Comparison of ENCODE assay signal across 13 cellular contexts in the genomic region with DNA sequence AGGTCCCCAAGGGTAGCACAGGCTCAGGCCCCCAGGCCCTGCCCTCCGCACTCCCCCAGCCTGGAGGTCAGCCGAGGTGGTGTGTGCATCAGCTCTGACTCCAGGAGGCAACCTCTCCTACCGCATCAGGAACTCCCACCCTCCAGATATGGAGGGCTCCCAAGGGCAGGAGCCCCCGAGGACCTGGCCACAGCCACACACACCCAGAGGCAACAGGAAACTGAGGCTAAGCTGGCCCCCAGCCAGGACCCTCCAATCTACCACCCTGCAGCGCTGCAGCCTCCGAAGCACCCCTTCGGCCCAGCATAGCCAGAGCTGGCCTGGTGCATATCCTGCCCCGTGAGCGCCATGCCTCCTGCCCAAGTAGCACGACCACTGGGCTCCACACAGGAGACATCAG.
A peak's percentile ranks its signal among the peaks of the same experiment; 100 is the strongest.
DNase-seq lines count a peak whose midpoint lies in the region; ATAC-seq and TF ChIP-seq lines count a peak whose summit lies in the region.
"Had no signal": no experiment of that assay in that cellular context is flagged by ENCODE, and none has a peak within 500 bp of the region (broad histone marks: within the 10 kb centered on the region; RNA-seq: fewer than 3 reads in every experiment).

No MANE protein-coding gene starts in this region.

- H3K9me3 Mint-ChIP-seq in immature natural killer cell (no peaks in the 10 kb centered on the region), glutamatergic neuron (ENCODE audit: unreplicated experiment) (peaks cover 12% of the 10 kb centered on the region)
- no peaks in the 10 kb centered on the region for H3K9me3 Mint-ChIP-seq in activated naive CD4-positive, alpha-beta T cell treated with anti-CD3 and anti-CD28 coated beads, Interleukin-2, amount 10 ng/mL, durations not matched to agents 7 days and 5 days

- no peak overlapping the region for H2AFZ ChIP-seq in osteoblast (ENCODE audit: low read length)

- no peak overlapping the region for H3K27ac ChIP-seq in BLaER1 treated with 17β-estradiol and CSF1 and Interleukin-3, amounts not matched to agents 10 nM and 100 nM
- no peak overlapping the region for H3K27ac ChIP-seq in RWPE2 (ENCODE audit: poor library complexity, severe bottlenecking)
- H3K27ac ChIP-seq in osteoblast (ENCODE audit: low read depth, low read length), result no peak overlapping the region

- H3K4me3 Mint-ChIP-seq in immature natural killer cell, result peak overlapping the region in 4 of 5 donors; percentile 65 to 83 (median 68)
- H3K4me3 Mint-ChIP-seq in glutamatergic neuron (ENCODE audit: unreplicated experiment), result no peak overlapping the region
- H3K4me3 Mint-ChIP-seq in activated naive CD4-positive, alpha-beta T cell treated with anti-CD3 and anti-CD28 coated beads, Interleukin-2, amount 10 ng/mL, durations not matched to agents 7 days and 5 days, result no peak overlapping the region
- H3K4me3 Mint-ChIP-seq: CD4-positive, alpha-beta memory T cell had no signal

- H3K4me2 ChIP-seq in BLaER1 treated with 17β-estradiol and CSF1 and Interleukin-3, amounts not matched to agents 10 nM and 100 nM, result peak overlapping the region in 10 of 11 experiments; percentile 12 to 89 (median 78); a peak in 18 of 22 replicates
- no peak overlapping the region for H3K4me2 ChIP-seq in osteoblast (ENCODE audit: insufficient read depth, low read length)

- peaks cover 0 to 5% (median 0%) of the 10 kb centered on the region in 11 experiments; a peak in 1 of 22 replicates for H4K20me1 ChIP-seq in BLaER1 treated with 17β-estradiol and CSF1 and Interleukin-3, amounts not matched to agents 10 nM and 100 nM
- no peaks in the 10 kb centered on the region for H4K20me1 ChIP-seq in osteoblast (ENCODE audit: insufficient read depth, low read length)

- H3K36me3 ChIP-seq in BLaER1 treated with 17β-estradiol and CSF1 and Interleukin-3, amounts not matched to agents 10 nM and 100 nM, result no peaks in the 10 kb centered on the region
- H3K36me3 ChIP-seq in RWPE2 (ENCODE audit: low read depth) (no peaks in the 10 kb centered on the region), osteoblast (ENCODE audit: insufficient read depth, low read length) (no peaks in the 10 kb centered on the region)

- H3K27me3 ChIP-seq in BLaER1 treated with 17β-estradiol and CSF1 and Interleukin-3, amounts not matched to agents 10 nM and 100 nM, result peaks cover 0 to 13% (median 0%) of the 10 kb centered on the region in 11 experiments; a peak in 3 of 22 replicates
- H3K27me3 ChIP-seq in RWPE2 (ENCODE audit: insufficient read depth, poor library complexity, severe bottlenecking) (no peaks in the 10 kb centered on the region), osteoblast (ENCODE audit: insufficient read depth, low read length) (peaks cover 7% of the 10 kb centered on the region)

- ATAC-seq in RWPE2 (ENCODE audit: low read depth), result no peak

- H3K4me1 Mint-ChIP-seq in immature natural killer cell (peaks cover 60 to 62% of the 10 kb centered on the region in 2 donors), glutamatergic neuron (ENCODE audit: low read depth, unreplicated experiment) (no peaks in the 10 kb centered on the region)
- peaks cover 2% of the 10 kb centered on the region for H3K4me1 Mint-ChIP-seq in activated naive CD4-positive, alpha-beta T cell treated with anti-CD3 and anti-CD28 coated beads, Interleukin-2, amount 10 ng/mL, durations not matched to agents 7 days and 5 days

- no peak overlapping the region for H3K4me3 ChIP-seq in BLaER1 treated with 17β-estradiol and CSF1 and Interleukin-3, amounts not matched to agents 10 nM and 100 nM
- H3K4me3 ChIP-seq in RWPE2 (ENCODE audit: severe bottlenecking) (no peak overlapping the region), osteoblast (ENCODE audit: insufficient read depth, low read length) (no peak overlapping the region)

- H3K9ac ChIP-seq in BLaER1 treated with 17β-estradiol and CSF1 and Interleukin-3, amounts not matched to agents 10 nM and 100 nM, result peak overlapping the region in 2 of 11 experiments; percentile 24 to 29; a peak in 4 of 22 replicates

- DNase-seq in RWPE2 (ENCODE audit: low spot score) (peak; percentile 41), immature natural killer cell (no peak), osteoblast (ENCODE audit: insufficient read length, low spot score, missing footprints) (peak; percentile 42), G401 (ENCODE audit: low spot score) (no peak), glutamatergic neuron (no peak)
- DNase-seq in activated naive CD4-positive, alpha-beta T cell treated with anti-CD3 and anti-CD28 coated beads, Interleukin-2, amount 10 ng/mL, durations not matched to agents 7 days and 5 days, result no peak
- DNase-seq: 8988T; AML-193; C1 segment of cervical spinal cord; CD4-positive, alpha-beta memory T cell; DMS79; KBM-7 had no signal

- CTCF ChIA-PET in activated naive CD4-positive, alpha-beta T cell treated with anti-CD3 and anti-CD28 coated beads, Interleukin-2, amount 10 ng/mL, durations not matched to agents 7 days and 5 days (lab: Charles Lee), result no interaction called here

- in situ Hi-C loops in G401 (cut with HindIII; ENCODE audit: low sequenced_read_pairs), result no loop called here

- TF ChIP-seq CTCF in RWPE2 (IDR thresholded peaks at IDR 0.05; ENCODE audit: poor library complexity, severe bottlenecking) (no peak), osteoblast (IDR thresholded peaks at IDR 0.05; ENCODE audit: extremely low read depth, low read depth, low read length) (no peak), glutamatergic neuron (IDR thresholded peaks at IDR 0.05; ENCODE audit: partially characterized antibody, unreplicated experiment) (no peak)

- no peaks in the 10 kb centered on the region for H3K79me2 ChIP-seq in osteoblast (ENCODE audit: insufficient read depth, low read length)

- H3K36me3 Mint-ChIP-seq in immature natural killer cell, result peaks cover 0 to 3% (median 0%) of the 10 kb centered on the region in 3 donors
- H3K36me3 Mint-ChIP-seq in glutamatergic neuron (ENCODE audit: unreplicated experiment), result no peaks in the 10 kb centered on the region
- no peaks in the 10 kb centered on the region for H3K36me3 Mint-ChIP-seq in activated naive CD4-positive, alpha-beta T cell treated with anti-CD3 and anti-CD28 coated beads, Interleukin-2, amount 10 ng/mL, durations not matched to agents 7 days and 5 days
- H3K36me3 Mint-ChIP-seq: CD4-positive, alpha-beta memory T cell had no signal

- H3K9me3 ChIP-seq in BLaER1 treated with 17β-estradiol and CSF1 and Interleukin-3, amounts not matched to agents 10 nM and 100 nM (replicated peaks in 1 of 11), result no peaks in the 10 kb centered on the region
- H3K9me3 ChIP-seq in RWPE2 (ENCODE audit: severe bottlenecking) (no peaks in the 10 kb centered on the region), osteoblast (ENCODE audit: low read depth, low read length) (no peaks in the 10 kb centered on the region)

- H3K4me1 ChIP-seq in BLaER1 treated with 17β-estradiol and CSF1 and Interleukin-3, amounts not matched to agents 10 nM and 100 nM, result peaks cover 12 to 63% (median 47%) of the 10 kb centered on the region in 10 experiments
- no peaks in the 10 kb centered on the region for H3K4me1 ChIP-seq in RWPE2 (ENCODE audit: insufficient read depth, poor library complexity, severe bottlenecking)
- no peaks in the 10 kb centered on the region for H3K4me1 ChIP-seq in osteoblast (ENCODE audit: insufficient read depth, low read length)

- H3K27me3 Mint-ChIP-seq in immature natural killer cell (ENCODE audit: low read depth in 3 of 3) (peaks cover 0 to 17% (median 4%) of the 10 kb centered on the region in 3 donors), glutamatergic neuron (ENCODE audit: unreplicated experiment) (peaks cover 2% of the 10 kb centered on the region)
- peaks cover 57% of the 10 kb centered on the region for H3K27me3 Mint-ChIP-seq in activated naive CD4-positive, alpha-beta T cell treated with anti-CD3 and anti-CD28 coated beads, Interleukin-2, amount 10 ng/mL, durations not matched to agents 7 days and 5 days

- H3K27ac Mint-ChIP-seq in immature natural killer cell (peak overlapping the region; percentile 82 to 96 (median 91)), glutamatergic neuron (ENCODE audit: unreplicated experiment) (no peak overlapping the region)
- H3K27ac Mint-ChIP-seq in activated naive CD4-positive, alpha-beta T cell treated with anti-CD3 and anti-CD28 coated beads, Interleukin-2, amount 10 ng/mL, durations not matched to agents 7 days and 5 days, result no peak overlapping the region
- H3K27ac Mint-ChIP-seq: CD4-positive, alpha-beta memory T cell had no signal

Comparison
In these comparisons a context has a peak if more than half of its experiments do, and no peak if none do; other contexts are left out.
1. DNase-seq: peak in RWPE2 (single experiment) and osteoblast (single experiment); none in immature natural killer cell (0 of 3), G401 (single experiment), glutamatergic neuron (single experiment) and activated naive CD4-positive, alpha-beta T cell treated with anti-CD3 and anti-CD28 coated beads, Interleukin-2, amount 10 ng/mL, durations not matched to agents 7 days and 5 days (single experiment).
2. H3K27ac Mint-ChIP-seq: peak in immature natural killer cell (6 of 6); none in glutamatergic neuron (single experiment) and activated naive CD4-positive, alpha-beta T cell treated with anti-CD3 and anti-CD28 coated beads, Interleukin-2, amount 10 ng/mL, durations not matched to agents 7 days and 5 days (single experiment).
3. H3K4me3 Mint-ChIP-seq: peak in immature natural killer cell (4 of 5); none in glutamatergic neuron (single experiment) and activated naive CD4-positive, alpha-beta T cell treated with anti-CD3 and anti-CD28 coated beads, Interleukin-2, amount 10 ng/mL, durations not matched to agents 7 days and 5 days (single experiment).